10 cellular contexts compared by ENCODE assay signal in genomic region chr5:73435640-73436534, GRCh38. TPM values are rescaled to one million over a fixed set of nuclear protein-coding genes. Genes with fewer than 3 reads are reported as not detected.
DNase-seq lines count a peak whose midpoint lies in the region; ATAC-seq and TF ChIP-seq lines count a peak whose summit lies in the region.
"Had no signal": no experiment of that assay in that cellular context is flagged by ENCODE, and none has a peak within 500 bp of the region (broad histone marks: within the 10 kb centered on the region; RNA-seq: fewer than 3 reads in every experiment).

No MANE protein-coding gene starts in this region.

- H3K27ac ChIP-seq in iPS-18a (ENCODE audit: low read length), result no peak overlapping the region
- H3K27ac ChIP-seq: right atrium auricular region had no signal

- POLR2A ChIA-PET in WTC11 (lab: Charles Lee), result interaction anchor here (0.6 to 1.3 kb wide), 2 partner anchors 16 to 194 kb away, joined by 3 read pairs; no protein-coding TSS in a partner anchor

- TF ChIP-seq CTCF in WTC11 (IDR thresholded peaks at IDR 0.05), result no peak
- no peak for TF ChIP-seq CTCF in retinal pigment epithelial cell (conservative IDR thresholded peaks at IDR 0.05; ENCODE audit: low read depth, low read length)

- peaks cover 96% of the 10 kb centered on the region for H3K27me3 ChIP-seq in iPS-18a (ENCODE audit: control insufficient read depth, insufficient read depth, low read length)

- no peak overlapping the region for H3K9ac ChIP-seq in iPS-18a (ENCODE audit: low read length)

- DNase-seq in T-helper 2 cell treated with Interferon-gamma antibody and Interleukin-4, amounts not matched to agents 5 μg/mL and 100 μg/mL, for 36 hours (ENCODE audit: low spot score), result no peak
- DNase-seq in T-helper 2 cell (no peak), WTC11 (ENCODE audit: low spot score) (peak; percentile 46), retinal pigment epithelial cell (ENCODE audit: low read depth) (no peak), NCI-H2107 treated with DMSO at 0.1 percent for 48 hours (lab: John Stamatoyannopoulos, UW; ENCODE audit: unreplicated experiment) (no peak), NCI-H187 (lab: John Stamatoyannopoulos, UW) (no peak)
- DNase-seq: NCI-H187 treated with DMSO at 0.1 percent for 48 hours had no signal

- H3K4me1 Mint-ChIP-seq in T-helper 2 cell treated with Interferon-gamma antibody and Interleukin-4, amounts not matched to agents 5 μg/mL and 100 μg/mL, for 36 hours (ENCODE audit: low read depth), result no peaks in the 10 kb centered on the region
- peaks cover 35% of the 10 kb centered on the region for H3K4me1 Mint-ChIP-seq in WTC11

- peak overlapping the region; percentile 29 for H3K27ac Mint-ChIP-seq in T-helper 2 cell treated with Interferon-gamma antibody and Interleukin-4, amounts not matched to agents 5 μg/mL and 100 μg/mL, for 36 hours
- H3K27ac Mint-ChIP-seq in WTC11, result no peak overlapping the region

- H3K27me3 Mint-ChIP-seq in T-helper 2 cell treated with Interferon-gamma antibody and Interleukin-4, amounts not matched to agents 5 μg/mL and 100 μg/mL, for 36 hours (ENCODE audit: low read depth), result peaks cover 77% of the 10 kb centered on the region
- H3K27me3 Mint-ChIP-seq in WTC11 (ENCODE audit: low read depth), result peaks cover 94% of the 10 kb centered on the region

- H3K36me3 Mint-ChIP-seq in T-helper 2 cell treated with Interferon-gamma antibody and Interleukin-4, amounts not matched to agents 5 μg/mL and 100 μg/mL, for 36 hours (ENCODE audit: low read depth), result peaks cover 1% of the 10 kb centered on the region
- H3K36me3 Mint-ChIP-seq in WTC11, result no peaks in the 10 kb centered on the region

- H3K9me3 ChIP-seq in iPS-18a (ENCODE audit: control insufficient read depth, low read depth, low read length), result no peaks in the 10 kb centered on the region
- H3K9me3 ChIP-seq: right atrium auricular region had no signal

- H3K9me3 Mint-ChIP-seq in T-helper 2 cell treated with Interferon-gamma antibody and Interleukin-4, amounts not matched to agents 5 μg/mL and 100 μg/mL, for 36 hours, result no peaks in the 10 kb centered on the region
- H3K9me3 Mint-ChIP-seq in WTC11, result no peaks in the 10 kb centered on the region

- no peak overlapping the region for H3K4me3 Mint-ChIP-seq in T-helper 2 cell treated with Interferon-gamma antibody and Interleukin-4, amounts not matched to agents 5 μg/mL and 100 μg/mL, for 36 hours
- peak overlapping the region; percentile 63 for H3K4me3 Mint-ChIP-seq in WTC11

- no peaks in the 10 kb centered on the region for H3K36me3 ChIP-seq in iPS-18a (ENCODE audit: control insufficient read depth, low read depth, low read length)
- H3K36me3 ChIP-seq: right atrium auricular region had no signal

- CTCF ChIA-PET in WTC11 (lab: Charles Lee), result interaction anchor here (1.3 to 3.2 kb wide), 4 partner anchors 14 to 220 kb away, joined by 3 to 16 read pairs (median 6); no protein-coding TSS in a partner anchor

- ATAC-seq in WTC11 (peak; percentile 20), HG03097 (IDR thresholded peaks at IDR 0.05; ENCODE audit: low FRiP score, unreplicated experiment) (no peak)

- H3K4me3 ChIP-seq in iPS-18a (ENCODE audit: low read length), result peak overlapping the region; percentile 36
- peak overlapping the region; percentile 42 for H3K4me3 ChIP-seq in retinal pigment epithelial cell (ENCODE audit: low read length)

- peaks cover 12% of the 10 kb centered on the region for H3K4me1 ChIP-seq in iPS-18a (ENCODE audit: control insufficient read depth, low read depth, low read length)

TF ChIP-seq in WTC11, 78 proteins besides CTCF, POLR2A, EP300 and RAD21:
- no peak for TF ChIP-seq TEAD4 (CRISPR knock-in tag; IDR thresholded peaks at IDR 0.05)
- TF ChIP-seq PRDM15 (CRISPR knock-in tag; IDR thresholded peaks at IDR 0.05), result no peak
- TF ChIP-seq AFF4 (CRISPR knock-in tag; IDR thresholded peaks at IDR 0.05; ENCODE audit: borderline replicate concordance), result no peak
- no peak for TF ChIP-seq MYBL2 (CRISPR knock-in tag; IDR thresholded peaks at IDR 0.05)
- TF ChIP-seq, protein P1, sequence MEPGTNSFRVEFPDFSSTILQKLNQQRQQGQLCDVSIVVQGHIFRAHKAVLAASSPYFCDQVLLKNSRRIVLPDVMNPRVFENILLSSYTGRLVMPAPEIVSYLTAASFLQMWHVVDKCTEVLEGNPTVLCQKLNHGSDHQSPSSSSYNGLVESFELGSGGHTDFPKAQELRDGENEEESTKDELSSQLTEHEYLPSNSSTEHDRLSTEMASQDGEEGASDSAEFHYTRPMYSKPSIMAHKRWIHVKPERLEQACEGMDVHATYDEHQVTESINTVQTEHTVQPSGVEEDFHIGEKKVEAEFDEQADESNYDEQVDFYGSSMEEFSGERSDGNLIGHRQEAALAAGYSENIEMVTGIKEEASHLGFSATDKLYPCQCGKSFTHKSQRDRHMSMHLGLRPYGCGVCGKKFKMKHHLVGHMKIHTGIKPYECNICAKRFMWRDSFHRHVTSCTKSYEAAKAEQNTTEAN (CRISPR knock-in tag; IDR thresholded peaks at IDR 0.05), result no peak

RNA-seq across cellular contexts. Expression of gene FOXD1, which starts 12.7 kb away (rescaled TPM):
- 7.0 to 10.3 TPM (median 7.9 TPM) in 3 replicates for total RNA-seq in WTC11 (2021)
- total RNA-seq: right atrium auricular region had no signal
